In the genomic region with DNA sequence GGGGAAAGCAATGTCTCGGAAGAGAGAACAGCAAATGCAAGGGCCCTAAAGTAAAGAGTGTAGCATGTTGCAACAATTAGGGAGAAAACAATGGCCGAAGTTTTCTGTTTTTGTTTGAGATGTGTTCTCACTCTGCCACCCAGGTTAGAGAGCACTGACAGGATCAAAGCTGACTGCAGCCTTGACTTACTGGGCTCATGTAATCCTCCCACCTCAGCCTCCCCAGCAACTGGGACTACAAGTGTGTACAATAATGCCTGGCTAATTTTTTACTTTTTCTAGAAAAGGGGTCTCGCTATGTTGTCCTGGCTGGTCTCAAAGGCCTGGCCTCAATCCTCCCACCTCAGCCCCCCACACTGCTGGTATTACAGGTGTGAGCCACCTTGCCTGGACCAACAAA, we compare ENCODE assay signal across 1 cellular context.
TF ChIP-seq lines count a peak whose summit lies in the region.

No MANE protein-coding gene starts in this region.

TF ChIP-seq in A549, 52 proteins besides CTCF, POLR2A, EP300 and RAD21 (continued from another document):
- TF ChIP-seq, protein P1, sequence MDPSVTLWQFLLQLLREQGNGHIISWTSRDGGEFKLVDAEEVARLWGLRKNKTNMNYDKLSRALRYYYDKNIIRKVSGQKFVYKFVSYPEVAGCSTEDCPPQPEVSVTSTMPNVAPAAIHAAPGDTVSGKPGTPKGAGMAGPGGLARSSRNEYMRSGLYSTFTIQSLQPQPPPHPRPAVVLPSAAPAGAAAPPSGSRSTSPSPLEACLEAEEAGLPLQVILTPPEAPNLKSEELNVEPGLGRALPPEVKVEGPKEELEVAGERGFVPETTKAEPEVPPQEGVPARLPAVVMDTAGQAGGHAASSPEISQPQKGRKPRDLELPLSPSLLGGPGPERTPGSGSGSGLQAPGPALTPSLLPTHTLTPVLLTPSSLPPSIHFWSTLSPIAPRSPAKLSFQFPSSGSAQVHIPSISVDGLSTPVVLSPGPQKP (IDR thresholded peaks at IDR 0.05; ENCODE audit: low read depth, low read length) = no peak
- TF ChIP-seq, protein P2, sequence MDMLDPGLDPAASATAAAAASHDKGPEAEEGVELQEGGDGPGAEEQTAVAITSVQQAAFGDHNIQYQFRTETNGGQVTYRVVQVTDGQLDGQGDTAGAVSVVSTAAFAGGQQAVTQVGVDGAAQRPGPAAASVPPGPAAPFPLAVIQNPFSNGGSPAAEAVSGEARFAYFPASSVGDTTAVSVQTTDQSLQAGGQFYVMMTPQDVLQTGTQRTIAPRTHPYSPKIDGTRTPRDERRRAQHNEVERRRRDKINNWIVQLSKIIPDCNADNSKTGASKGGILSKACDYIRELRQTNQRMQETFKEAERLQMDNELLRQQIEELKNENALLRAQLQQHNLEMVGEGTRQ (IDR thresholded peaks at IDR 0.05) = no peak
- TF ChIP-seq CEBPB (IDR thresholded peaks at IDR 0.05) = no peak
- TF ChIP-seq TP53 (CRISPR knock-in tag; IDR thresholded peaks at IDR 0.05) = no peak
- no peak for TF ChIP-seq MAFK (IDR thresholded peaks at IDR 0.05; ENCODE audit: partially characterized antibody)
- no peak for TF ChIP-seq ESRRA (IDR thresholded peaks at IDR 0.05; ENCODE audit: borderline replicate concordance, low read length)
- TF ChIP-seq, protein P3, sequence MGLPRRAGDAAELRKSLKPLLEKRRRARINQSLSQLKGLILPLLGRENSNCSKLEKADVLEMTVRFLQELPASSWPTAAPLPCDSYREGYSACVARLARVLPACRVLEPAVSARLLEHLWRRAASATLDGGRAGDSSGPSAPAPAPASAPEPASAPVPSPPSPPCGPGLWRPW (IDR thresholded peaks at IDR 0.05) = no peak
- TF ChIP-seq CBX8 (IDR thresholded peaks at IDR 0.05) = no peak
- no peak for TF ChIP-seq HEYL (CRISPR knock-in tag; IDR thresholded peaks at IDR 0.05)
